Comparison of ENCODE assay signal across 13 cellular contexts in the genomic region with DNA sequence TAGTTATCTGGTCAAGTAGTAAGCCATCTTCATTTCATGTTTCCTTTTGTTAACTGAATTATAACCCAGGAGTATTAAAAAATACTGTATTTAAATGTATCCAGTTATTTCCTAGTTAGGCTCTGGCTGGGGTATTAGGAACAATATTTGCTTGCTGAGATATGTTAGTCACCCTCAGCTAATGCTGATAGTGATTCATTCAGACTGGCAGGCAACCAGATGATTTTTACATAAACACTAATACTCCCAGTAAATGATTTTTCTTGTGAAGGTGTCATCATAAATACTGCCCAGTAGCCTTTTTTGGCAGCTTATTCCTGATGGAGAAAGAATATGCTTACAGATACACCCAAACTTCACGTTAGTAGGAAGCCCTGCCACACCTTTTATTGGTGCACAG. TPM values are rescaled to one million over a fixed set of nuclear protein-coding genes. Genes with fewer than 3 reads are reported as not detected.
DNase-seq lines count a peak whose midpoint lies in the region; TF ChIP-seq lines count a peak whose summit lies in the region.
"Had no signal": no experiment of that assay in that cellular context is flagged by ENCODE, and none has a peak within 500 bp of the region (broad histone marks: within the 10 kb centered on the region; RNA-seq: fewer than 3 reads in every experiment).

No MANE protein-coding gene starts in this region.

- intact Hi-C loops in posterior cingulate gyrus (cut with DNase I) = no loop called here

- TF ChIP-seq CTCF in AG04450 (IDR thresholded peaks at IDR 0.05; ENCODE audit: low read depth, low read length) = no peak
- no peak for TF ChIP-seq CTCF in neural cell (IDR thresholded peaks at IDR 0.05; ENCODE audit: poor library complexity, severe bottlenecking)

- no peak for TF ChIP-seq EP300 in neural cell (conservative IDR thresholded peaks at IDR 0.05; ENCODE audit: poor library complexity, severe bottlenecking)

- TF ChIP-seq RAD21 in neural cell (conservative IDR thresholded peaks at IDR 0.05) = no peak

- CTCF ChIA-PET in AG04450 (lab: Charles Lee) = interaction anchor here (1.4 to 7.5 kb wide), 2 partner anchors 18 to 287 kb away, joined by 9 to 40 read pairs; no protein-coding TSS in a partner anchor

- no peaks in the 10 kb centered on the region for H3K9me2 ChIP-seq in neural cell (ENCODE audit: insufficient read depth, low read length)

- no peak overlapping the region for H3K4me2 ChIP-seq in neural cell (ENCODE audit: low read length)

- POLR2A ChIA-PET in AG04450 (lab: Yijun Ruan, JAX) = no interaction called here

- H3F3A ChIP-seq in neural cell (ENCODE audit: insufficient read depth, low read length, poor library complexity, severe bottlenecking) = no peaks in the 10 kb centered on the region

- no peak overlapping the region for H3K9ac ChIP-seq in neural cell (ENCODE audit: low read length)

- peak; percentile 49 for DNase-seq in AG04450 (ENCODE audit: low read depth, low spot score)
- DNase-seq in NCI-H460 (ENCODE audit: extremely low read depth, low read depth) = peak; percentile 25
- no peak for DNase-seq in effector memory CD4-positive, alpha-beta T cell
- no peak for DNase-seq in stimulated activated naive CD4-positive, alpha-beta T cell treated with Interleukin-2 at 50 U/mL for 16 hours (lab: John Stamatoyannopoulos, UW)
- no peak for DNase-seq in NCI-H2081 treated with DMSO at 0.1 percent for 48 hours (lab: John Stamatoyannopoulos, UW)
- no peak for DNase-seq in SKM-1 (lab: John Stamatoyannopoulos, UW; ENCODE audit: unreplicated experiment)
- no peak for DNase-seq in posterior cingulate gyrus
- DNase-seq: activated CD4-positive, alpha-beta T cell treated with anti-CD3 and anti-CD28 coated beads, Interleukin-2, amount 10 ng/mL, durations not matched to agents 7 days and 5 days; DMS 273 treated with DMSO at 0.1 percent for 48 hours; NCI-H510A; nucleus accumbens; stimulated activated naive CD4-positive, alpha-beta T cell had no signal

- H3K9me3 ChIP-seq in AG04450 (ENCODE audit: control insufficient read depth, insufficient read depth, low read length) = no peaks in the 10 kb centered on the region
- no peaks in the 10 kb centered on the region for H3K9me3 ChIP-seq in effector memory CD4-positive, alpha-beta T cell (ENCODE audit: control insufficient read depth, low read length)
- no peaks in the 10 kb centered on the region for H3K9me3 ChIP-seq in neural cell (ENCODE audit: low read length)

- H3K27me3 ChIP-seq in AG04450 (ENCODE audit: control insufficient read depth, insufficient read depth, low read length) (no peaks in the 10 kb centered on the region), neural cell (ENCODE audit: insufficient read depth, low read depth, low read length) (no peaks in the 10 kb centered on the region)
- H3K27me3 ChIP-seq in effector memory CD4-positive, alpha-beta T cell (replicated peaks; ENCODE audit: control insufficient read depth, insufficient read depth, low read length, poor library complexity, severe bottlenecking) = no peaks in the 10 kb centered on the region

- H3K27ac ChIP-seq in AG04450 (ENCODE audit: low read depth, low read length) = no peak overlapping the region
- H3K27ac ChIP-seq in effector memory CD4-positive, alpha-beta T cell (ENCODE audit: insufficient read depth, low read length, poor library complexity, severe bottlenecking) = peak overlapping the region; percentile 8
- H3K27ac ChIP-seq in neural cell (ENCODE audit: low read length) = no peak overlapping the region

- peaks cover 18% of the 10 kb centered on the region for H3K36me3 ChIP-seq in effector memory CD4-positive, alpha-beta T cell (ENCODE audit: control insufficient read depth, insufficient read depth, low read length)
- H3K36me3 ChIP-seq in neural cell (ENCODE audit: insufficient read depth, low read length) = peaks cover 6% of the 10 kb centered on the region

- no peak overlapping the region for H2AFZ ChIP-seq in neural cell (ENCODE audit: low read depth, low read length)

- H3K4me3 ChIP-seq in AG04450 (ENCODE audit: low read depth, low read length) (no peak overlapping the region), neural cell (ENCODE audit: low read length) (peak overlapping the region; percentile 31)
- no peak overlapping the region for H3K4me3 ChIP-seq in effector memory CD4-positive, alpha-beta T cell (ENCODE audit: insufficient read depth, low read depth, low read length, poor library complexity, severe bottlenecking)

- H3K79me2 ChIP-seq in neural cell (replicated peaks; ENCODE audit: insufficient read depth, low read length) = peaks cover 85% of the 10 kb centered on the region

- peaks cover 48% of the 10 kb centered on the region for H3K4me1 ChIP-seq in effector memory CD4-positive, alpha-beta T cell (ENCODE audit: control insufficient read depth, insufficient read depth, low read length, poor library complexity, severe bottlenecking)

- H4K20me1 ChIP-seq in neural cell (ENCODE audit: insufficient read depth) = peaks cover 37% of the 10 kb centered on the region

TF ChIP-seq in neural cell, 6 proteins besides CTCF, POLR2A, EP300 and RAD21:
- TF ChIP-seq REST (IDR thresholded peaks at IDR 0.05; ENCODE audit: borderline replicate concordance) (no peak), EZH2 (IDR thresholded peaks at IDR 0.05; ENCODE audit: borderline replicate concordance, insufficient read depth, low read length, poor library complexity, severe bottlenecking) (no peak), TAF1 (IDR thresholded peaks at IDR 0.05; ENCODE audit: low read depth) (no peak), POLR2AphosphoS5 (IDR thresholded peaks at IDR 0.05) (no peak), MXI1 (conservative IDR thresholded peaks at IDR 0.05; ENCODE audit: poor library complexity, severe bottlenecking) (no peak), SMC3 (conservative IDR thresholded peaks at IDR 0.05; ENCODE audit: poor library complexity) (no peak)
TF ChIP-seq in neural cell: peak in this region for 0.

RNA-seq across cellular contexts. Expression of gene YWHAH, which starts 8.1 kb away (rescaled TPM):
- polyA plus RNA-seq in AG04450 (2011; rRNA removed) = 94.9 and 118 TPM in 2 replicates
- 50.4 and 51.4 TPM in 2 replicates for polyA minus RNA-seq in AG04450 (2011; rRNA and poly(A)+ RNA removed)
- 81.9 and 92.9 TPM in 2 replicates for total RNA-seq in NCI-H460 (2014; rRNA removed; shearing (Covaris generic))
- 78.8 and 90.8 TPM in 2 replicates for polyA plus RNA-seq in NCI-H460 (2014; cell fraction: nucleus; rRNA removed)
- 298 and 300 TPM in 2 replicates for polyA plus RNA-seq in neural cell
- polyA minus RNA-seq in neural cell = 214 and 224 TPM in 2 replicates

Comparison
In these comparisons a context has a peak if more than half of its experiments do, and no peak if none do; other contexts are left out.
1. DNase-seq: peak in AG04450 (single experiment) and NCI-H460 (single experiment); none in effector memory CD4-positive, alpha-beta T cell (0 of 3), stimulated activated naive CD4-positive, alpha-beta T cell treated with Interleukin-2 at 50 U/mL for 16 hours (single experiment), NCI-H2081 treated with DMSO at 0.1 percent for 48 hours (single experiment), SKM-1 (single experiment) and posterior cingulate gyrus (0 of 10).